In the genomic region with DNA sequence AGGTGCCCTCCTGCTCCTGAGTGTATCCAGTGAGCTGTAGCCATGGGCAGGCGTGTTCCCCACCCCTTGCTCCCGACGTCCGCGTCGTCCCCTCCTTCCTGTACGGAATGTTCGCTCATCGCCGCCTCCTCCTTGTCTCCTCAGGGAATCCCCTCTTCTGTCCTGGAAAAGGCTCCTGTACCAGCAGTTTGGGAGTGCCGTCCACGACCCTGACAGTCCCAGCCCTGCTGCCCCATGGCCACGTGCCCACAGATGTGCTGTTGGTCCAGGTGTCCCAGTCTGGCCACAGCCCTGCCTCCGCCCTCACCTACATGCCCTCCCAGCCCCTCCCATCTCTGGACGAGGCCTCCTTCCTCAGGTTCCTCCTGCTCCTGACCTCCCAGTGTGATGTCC, we compare ENCODE assay signal across 19 cellular contexts. TPM values are rescaled to one million over a fixed set of nuclear protein-coding genes. Genes with fewer than 3 reads are reported as not detected.
DNase-seq lines count a peak whose midpoint lies in the region; ATAC-seq and TF ChIP-seq lines count a peak whose summit lies in the region.
"Had no signal": no experiment of that assay in that cellular context is flagged by ENCODE, and none has a peak within 500 bp of the region (broad histone marks: within the 10 kb centered on the region; RNA-seq: fewer than 3 reads in every experiment).

No MANE protein-coding gene starts in this region.

- H3K27ac ChIP-seq in H9 (ENCODE audit: insufficient read length, low read depth, low read length) = no peak overlapping the region
- H3K27ac ChIP-seq in Peyer's patch = no peak overlapping the region
- H3K27ac ChIP-seq in endodermal cell (ENCODE audit: low read depth, low read length) = no peak overlapping the region
- no peak overlapping the region for H3K27ac ChIP-seq in WERI-Rb-1
- H3K27ac ChIP-seq: RWPE1 had no signal

- H3K9ac ChIP-seq in H9 (ENCODE audit: extremely low read depth, insufficient read length, low read length) (no peak overlapping the region), endodermal cell (ENCODE audit: extremely low read depth, low read length, poor library complexity, severe bottlenecking) (no peak overlapping the region)

- H2BK120ac ChIP-seq in H9 (ENCODE audit: low read depth, low read length, poor library complexity, severe bottlenecking) = no peak overlapping the region

- DNase-seq in H9 (peak; percentile 25), Peyer's patch (peak in 2 of 3 donors; percentile 31 to 44), endodermal cell (peak; percentile 43), mesenteric fat pad (ENCODE audit: low spot score) (peak; percentile 82), WERI-Rb-1 (no peak)
- DNase-seq: ACHN; C1 segment of cervical spinal cord; CD8-positive, alpha-beta memory T cell; DMS79; KG1; MV-4-11; NCI-H1694 treated with DMSO at 0.1 percent for 48 hours; NCI-H510A; NCI-H748 treated with DMSO at 0.1 percent for 48 hours; NK-92 treated with Interleukin-12 subunit alpha and Interleukin-12 subunit beta, amount 100 ng/mL, for 24 hours; SIG-M5 had no signal

- H3K79me1 ChIP-seq in H9 (ENCODE audit: insufficient read depth, low read depth, low read length, poor library complexity, severe bottlenecking) = no peaks in the 10 kb centered on the region

- H3K9me3 ChIP-seq in H9 (ENCODE audit: control insufficient read depth, low read depth, low read length) (no peaks in the 10 kb centered on the region), Peyer's patch (no peaks in the 10 kb centered on the region), endodermal cell (ENCODE audit: control insufficient read depth, low read length) (no peaks in the 10 kb centered on the region), WERI-Rb-1 (ENCODE audit: severe bottlenecking) (no peaks in the 10 kb centered on the region)

- H3K9me3 Mint-ChIP-seq in H9 (no peaks in the 10 kb centered on the region), endodermal cell (no peaks in the 10 kb centered on the region)

- H3K23me2 ChIP-seq in H9 (ENCODE audit: insufficient read length, low read depth, low read length, poor library complexity, severe bottlenecking) = no peaks in the 10 kb centered on the region

- no peak overlapping the region for H3K14ac ChIP-seq in H9 (ENCODE audit: insufficient read depth, low read length)

- H3T11ph ChIP-seq in H9 (ENCODE audit: low read length) = no peak overlapping the region

- no peak overlapping the region for H4K91ac ChIP-seq in H9 (ENCODE audit: insufficient read length, low read depth, low read length)

- no peak overlapping the region for H3K56ac ChIP-seq in H9 (ENCODE audit: insufficient read length, low read depth, low read length)

- no peak overlapping the region for H2AFZ ChIP-seq in H9 (ENCODE audit: low read length)

- H2BK5ac ChIP-seq in H9 (ENCODE audit: insufficient read length, low read length) = no peak overlapping the region

- H3K4me2 ChIP-seq in H9 (ENCODE audit: insufficient read depth, insufficient read length, low read length) = no peak overlapping the region

- H4K8ac ChIP-seq in H9 (replicated peaks; ENCODE audit: insufficient read length, low read depth, low read length) = no peak overlapping the region

- H2AK5ac ChIP-seq in H9 (ENCODE audit: insufficient read length, low read length) = no peak overlapping the region

- no CpG with 5 or more reads among the region's 15 CpGs for WGBS in H9 (ENCODE audit: extremely low coverage, insufficient read length, low lambda C conversion rate)
- 85 to 95% methylated on average over 13 to 15 of the region's 15 CpGs for WGBS in endodermal cell (ENCODE audit: insufficient coverage in 1 of 2, insufficient read length in 1 of 2), 2 experiments

- H2BK15ac ChIP-seq in H9 (ENCODE audit: low read depth, low read length) = no peak overlapping the region

- H3K4me3 Mint-ChIP-seq in H9 (no peak overlapping the region), endodermal cell (no peak overlapping the region)

- H3K79me2 ChIP-seq in H9 (ENCODE audit: insufficient read depth, low read length) = no peaks in the 10 kb centered on the region

- H4K20me1 ChIP-seq in H9 (ENCODE audit: control insufficient read depth, insufficient read depth, insufficient read length) = no peaks in the 10 kb centered on the region

- no peak overlapping the region for H3K23ac ChIP-seq in H9 (ENCODE audit: insufficient read length, low read depth, low read length)

- H3K27me3 ChIP-seq in H9 (ENCODE audit: insufficient read depth, low read length) (no peaks in the 10 kb centered on the region), Peyer's patch (no peaks in the 10 kb centered on the region), endodermal cell (ENCODE audit: control insufficient read depth, insufficient read depth, low read length, poor library complexity, severe bottlenecking) (no peaks in the 10 kb centered on the region), WERI-Rb-1 (ENCODE audit: insufficient read depth, low read depth, severe bottlenecking) (no peaks in the 10 kb centered on the region)

- H3K27me3 Mint-ChIP-seq in H9 (ENCODE audit: low read depth) = no peaks in the 10 kb centered on the region
- H3K27me3 Mint-ChIP-seq in endodermal cell (ENCODE audit: insufficient read depth) = no peaks in the 10 kb centered on the region
- H3K27me3 Mint-ChIP-seq: CD8-positive, alpha-beta memory T cell had no signal

- H3K4me1 ChIP-seq in H9 (ENCODE audit: insufficient read depth, low read length) (no peaks in the 10 kb centered on the region), Peyer's patch (no peaks in the 10 kb centered on the region), endodermal cell (ENCODE audit: control insufficient read depth, insufficient read depth, low read length) (no peaks in the 10 kb centered on the region)

- ATAC-seq in GM21390 (IDR thresholded peaks at IDR 0.05; ENCODE audit: unreplicated experiment) (no peak), esophagus mucosa (no peak)

- H3K36me3 ChIP-seq in Peyer's patch (peaks cover 0 to 7% (median 0%) of the 10 kb centered on the region in 3 donors), endodermal cell (ENCODE audit: control insufficient read depth, insufficient read depth, low read length) (peaks cover 4% of the 10 kb centered on the region), WERI-Rb-1 (peaks cover 23% of the 10 kb centered on the region)

- H3K4me1 Mint-ChIP-seq in H9 (no peaks in the 10 kb centered on the region), endodermal cell (no peaks in the 10 kb centered on the region)
- H3K4me1 Mint-ChIP-seq: CD8-positive, alpha-beta memory T cell had no signal

- no peak overlapping the region; a peak in 1 of 7 replicates for H3K27ac Mint-ChIP-seq in H9
- no peak overlapping the region for H3K27ac Mint-ChIP-seq in endodermal cell

- no peak overlapping the region for H2BK12ac ChIP-seq in H9 (ENCODE audit: insufficient read length, low read depth, low read length)

- no peak for TF ChIP-seq POLR2A in Peyer's patch (IDR thresholded peaks at IDR 0.05)

- H2BK20ac ChIP-seq in H9 (ENCODE audit: low read depth, low read length, poor library complexity, severe bottlenecking) = no peak overlapping the region

- no peak overlapping the region for H3K18ac ChIP-seq in H9 (ENCODE audit: insufficient read length, low read depth, low read length)

- H4K5ac ChIP-seq in H9 (ENCODE audit: insufficient read length, low read depth, low read length) = no peak overlapping the region

- peaks cover 6 to 24% (median 15%) of the 10 kb centered on the region in 3 experiments; a peak in 6 of 7 replicates for H3K36me3 Mint-ChIP-seq in H9 (ENCODE audit: insufficient read depth in 1 of 3, low read depth in 3 of 3)
- H3K36me3 Mint-ChIP-seq in endodermal cell (ENCODE audit: low read depth) = peaks cover 14% of the 10 kb centered on the region

- H3K4me3 ChIP-seq in Peyer's patch (no peak overlapping the region), endodermal cell (ENCODE audit: low read length) (no peak overlapping the region), WERI-Rb-1 (ENCODE audit: low read depth, low read length) (no peak overlapping the region)

- no peak for TF ChIP-seq CTCF in H9 (conservative IDR thresholded peaks at IDR 0.05)
- TF ChIP-seq CTCF in Peyer's patch (IDR thresholded peaks at IDR 0.05) = no peak
- no peak for TF ChIP-seq CTCF in endodermal cell (conservative IDR thresholded peaks at IDR 0.05)
- TF ChIP-seq CTCF in WERI-Rb-1 (IDR thresholded peaks at IDR 0.05; ENCODE audit: low read depth, low read length) = no peak

- no peak overlapping the region for H3K4ac ChIP-seq in H9 (ENCODE audit: low read depth, low read length)

RNA-seq across cellular contexts. Expression of gene OR1D5, which starts 30.2 kb away (rescaled TPM):
- not detected in 2 replicates for total RNA-seq in H9 (2021)
- not detected for total RNA-seq in Peyer's patch
- not detected for total RNA-seq in endodermal cell
- not detected for polyA plus RNA-seq in endodermal cell (2013, experiment 1 of 2)
- not detected for polyA plus RNA-seq in endodermal cell (2013, experiment 2 of 2)
- not detected for total RNA-seq in mesenteric fat pad
- not detected for total RNA-seq in esophagus mucosa
- total RNA-seq: CD8-positive, alpha-beta memory T cell had no signal
